In genomic region chr2:152717242-152718046, GRCh38 we compare ENCODE assay signal across 1 cellular context.
TF ChIP-seq lines count a peak whose summit lies in the region.

TSS of gene PRPF40A (minus strand) at chr2:152717461. CDS start at chr2:152717439, 22 bp downstream.

TF ChIP-seq in K562, 482 proteins besides CTCF, POLR2A, EP300 and RAD21 (continued from another document and continues in another):
- TF ChIP-seq ZBTB5 (IDR thresholded peaks at IDR 0.05) (no peak), YBX1 (IDR thresholded peaks at IDR 0.05) (no peak), VEZF1 (CRISPR knock-in tag; IDR thresholded peaks at IDR 0.05) (peak; percentile 98), U2AF1 (optimal IDR thresholded peaks at IDR 0.05; ENCODE audit: low read depth, low read length) (no peak), POU5F1 (IDR thresholded peaks at IDR 0.05; ENCODE audit: borderline replicate concordance, low read depth, low read length, partially characterized antibody) (no peak), PPARD (CRISPR knock-in tag; IDR thresholded peaks at IDR 0.05) (no peak), ZNF316 (IDR thresholded peaks at IDR 0.05) (no peak; the same call in 1 of the 2 replicates), ZBTB12 (CRISPR knock-in tag; IDR thresholded peaks at IDR 0.05) (peak; percentile 91), ZNF57 (CRISPR knock-in tag; IDR thresholded peaks at IDR 0.05) (0 out of 2 replicates have a peak, but pooled peaks have one; percentile 69), BHLHE40 (IDR thresholded peaks at IDR 0.05; ENCODE audit: low read length) (peak; percentile 37; the same call in 1 of the 2 replicates), NFIX (CRISPR knock-in tag; IDR thresholded peaks at IDR 0.05; ENCODE audit: low read depth) (no peak), STAT6 (CRISPR knock-in tag; IDR thresholded peaks at IDR 0.05) (no peak), SMARCB1 (IDR thresholded peaks at IDR 0.05; ENCODE audit: insufficient read length, low read depth) (no peak), RBM14 (IDR thresholded peaks at IDR 0.05; ENCODE audit: borderline replicate concordance, insufficient read depth, low read depth, low read length) (no peak), SRSF9 (IDR thresholded peaks at IDR 0.05; ENCODE audit: borderline replicate concordance, low read depth, low read length) (no peak), ZFP30 (CRISPR knock-in tag; IDR thresholded peaks at IDR 0.05; ENCODE audit: borderline replicate concordance) (no peak), STAG1 (CRISPR knock-in tag; IDR thresholded peaks at IDR 0.05; ENCODE audit: borderline replicate concordance) (no peak), ZBTB11 (CRISPR knock-in tag; IDR thresholded peaks at IDR 0.05) (peak in 1 of 3 experiments; percentile 13; a peak in 1 of 6 replicates), POLR3A (IDR thresholded peaks at IDR 0.05; ENCODE audit: borderline replicate concordance, extremely low read depth, insufficient read depth, insufficient read length) (no peak), TFE3 (CRISPR knock-in tag; IDR thresholded peaks at IDR 0.05) (no peak), PREB (CRISPR knock-in tag; IDR thresholded peaks at IDR 0.05) (no peak), FOXP1 (CRISPR knock-in tag; IDR thresholded peaks at IDR 0.05) (peak; percentile 91; the same call in 1 of the 2 replicates), ZNF184 (CRISPR knock-in tag; IDR thresholded peaks at IDR 0.05) (no peak), SETDB1 (IDR thresholded peaks at IDR 0.05; ENCODE audit: low read length) (no peak), KAT2B (IDR thresholded peaks at IDR 0.05; ENCODE audit: low read depth, low read length) (no peak), EGR1 (conservative IDR thresholded peaks at IDR 0.05) (0 out of 2 replicates have a peak, but pooled peaks have one; percentile 2), ZNF197 (CRISPR knock-in tag; IDR thresholded peaks at IDR 0.05; ENCODE audit: low read depth) (no peak), PKNOX1 (IDR thresholded peaks at IDR 0.05) (peak; percentile 99), NONO (IDR thresholded peaks at IDR 0.05; ENCODE audit: low read depth in 2 of 2, low read length in 1 of 2) (peak in 1 of 2 experiments; percentile 76; a peak in 1 of 4 replicates), CBFB (CRISPR knock-in tag; IDR thresholded peaks at IDR 0.05) (no peak), NUFIP1 (IDR thresholded peaks at IDR 0.05; ENCODE audit: partially characterized antibody) (no peak), ZNF133 (CRISPR knock-in tag; IDR thresholded peaks at IDR 0.05) (no peak), TRIM25 (IDR thresholded peaks at IDR 0.05; ENCODE audit: borderline replicate concordance) (0 out of 2 replicates have a peak, but pooled peaks have one; percentile 66), POLR3G (IDR thresholded peaks at IDR 0.05; ENCODE audit: extremely low read depth, insufficient read length, insufficient replicate concordance) (no peak), NCOA6 (IDR thresholded peaks at IDR 0.05) (no peak), HMG20A (CRISPR knock-in tag; conservative IDR thresholded peaks at IDR 0.05) (no peak), ZBTB17 (CRISPR knock-in tag; IDR thresholded peaks at IDR 0.05) (peak; percentile 6; the same call in 1 of the 2 replicates), ZBTB8A (IDR thresholded peaks at IDR 0.05; ENCODE audit: partially characterized antibody) (no peak)
